Comparison of ENCODE assay signal across 1 cellular context in genomic region chr13:21458816-21459701, GRCh38.
TF ChIP-seq lines count a peak whose summit lies in the region.

Gene ZDHHC20 (minus strand): TSS chr13:21459303. CDS start chr13:21459171, 132 bp downstream.

TF ChIP-seq in WTC11, 78 proteins besides CTCF, POLR2A, EP300 and RAD21 (continued from another document):
- TF ChIP-seq GRHL2 (CRISPR knock-in tag; IDR thresholded peaks at IDR 0.05; ENCODE audit: insufficient replicate concordance, severe bottlenecking) = no peak
- TF ChIP-seq FOXP1 (CRISPR knock-in tag; IDR thresholded peaks at IDR 0.05; ENCODE audit: borderline replicate concordance) = peak; percentile 58; the same call in 1 of the 2 replicates
- TF ChIP-seq TEAD4 (CRISPR knock-in tag; IDR thresholded peaks at IDR 0.05) = 0 out of 2 replicates have a peak, but pooled peaks have one; percentile 39
TF ChIP-seq in WTC11: peak in this region for 14.
